In genomic region chr11:92740251-92740650, GRCh38 we compare ENCODE assay signal across 18 cellular contexts.
DNase-seq lines count a peak whose midpoint lies in the region; ATAC-seq and TF ChIP-seq lines count a peak whose summit lies in the region.
"Had no signal": no experiment of that assay in that cellular context is flagged by ENCODE, and none has a peak within 500 bp of the region (broad histone marks: within the 10 kb centered on the region; RNA-seq: fewer than 3 reads in every experiment).

No MANE protein-coding gene starts in this region.

- H3K27ac Mint-ChIP-seq in mesothelial cell of epicardium: peak overlapping the region; percentile 45
- H3K27ac Mint-ChIP-seq: B cell; CD8-positive, alpha-beta T cell; HFFc6 had no signal

- no peak overlapping the region for H3K4me3 Mint-ChIP-seq in mesothelial cell of epicardium
- H3K4me3 Mint-ChIP-seq: B cell; CD8-positive, alpha-beta T cell; HFFc6 had no signal

- H3K4me3 ChIP-seq in fibroblast of the aortic adventitia (ENCODE audit: low read depth, low read length): no peak overlapping the region
- H3K4me3 ChIP-seq: BLaER1 treated with 17β-estradiol and CSF1 and Interleukin-3, amounts not matched to agents 10 nM and 100 nM had no signal

- DNase-seq in GM03348 (ENCODE audit: low spot score) (peak; percentile 8), fibroblast of the aortic adventitia (ENCODE audit: low read depth) (peak; percentile 0), mesothelial cell of epicardium (ENCODE audit: low spot score in 2 of 2, unreplicated experiment in 2 of 2) (no peak), GM19238 (ENCODE audit: insufficient read length, low spot score) (no peak), anterior cingulate cortex (lab: John Stamatoyannopoulos, UW) (no peak), islet precursor cell (no peak)
- DNase-seq: Calu3; CD8-positive, alpha-beta T cell; DND-41; GDM1; GOT3; H7; HFFc6; IMR-90 had no signal

- TF ChIP-seq CTCF in fibroblast of the aortic adventitia (IDR thresholded peaks at IDR 0.05; ENCODE audit: insufficient read depth, low read length): no peak
- TF ChIP-seq CTCF in mesothelial cell of epicardium (IDR thresholded peaks at IDR 0.05; ENCODE audit: unreplicated experiment): no peak

- no peaks in the 10 kb centered on the region for H3K27me3 Mint-ChIP-seq in mesothelial cell of epicardium (ENCODE audit: low read depth)
- H3K27me3 Mint-ChIP-seq: B cell had no signal

- H3K4me1 Mint-ChIP-seq in mesothelial cell of epicardium: peaks cover 28% of the 10 kb centered on the region
- H3K4me1 Mint-ChIP-seq: B cell had no signal

- H3K9me3 Mint-ChIP-seq in mesothelial cell of epicardium: peaks cover 4% of the 10 kb centered on the region
- H3K9me3 Mint-ChIP-seq: CD8-positive, alpha-beta T cell had no signal

- ATAC-seq in HG03280 (IDR thresholded peaks at IDR 0.05; ENCODE audit: unreplicated experiment): no peak
- ATAC-seq: CD8-positive, alpha-beta T cell; HCT116 had no signal

- no peaks in the 10 kb centered on the region for H3K36me3 Mint-ChIP-seq in mesothelial cell of epicardium
- H3K36me3 Mint-ChIP-seq: CD8-positive, alpha-beta T cell had no signal

Comparison
In these comparisons a context has a peak if more than half of its experiments do, and no peak if none do; other contexts are left out.
1. DNase-seq: peak in GM03348 (single experiment) and fibroblast of the aortic adventitia (single experiment); none in mesothelial cell of epicardium (0 of 2), GM19238 (single experiment), anterior cingulate cortex (0 of 58) and islet precursor cell (single experiment).